Comparison of ENCODE assay signal across 21 cellular contexts in genomic region chr5:141917760-141918159, GRCh38. TPM values are rescaled to one million over a fixed set of nuclear protein-coding genes. Genes with fewer than 3 reads are reported as not detected.
DNase-seq lines count a peak whose midpoint lies in the region; ATAC-seq, FAIRE-seq and TF ChIP-seq lines count a peak whose summit lies in the region.
"Had no signal": no experiment of that assay in that cellular context is flagged by ENCODE, and none has a peak within 500 bp of the region (broad histone marks: within the 10 kb centered on the region; RNA-seq: fewer than 3 reads in every experiment).

No MANE protein-coding gene starts in this region.

- H3K4me3 ChIP-seq in K562 (no peak overlapping the region), mucosa of descending colon (no peak overlapping the region), transverse colon (no peak overlapping the region), body of pancreas (no peak overlapping the region)
- H3K4me3 ChIP-seq: GM23338 had no signal

- H3K9me1 ChIP-seq in K562 (ENCODE audit: control insufficient read depth, insufficient read depth, low read length), result peaks cover 4% of the 10 kb centered on the region

- no peak for TF ChIP-seq RAD21 in K562 (CRISPR knock-in tag; conservative IDR thresholded peaks at IDR 0.05 in 1 of 2, IDR thresholded peaks at IDR 0.05 in 1 of 2)

- intact Hi-C loops in K562 (cut with micrococcal nuclease) (no loop called here), mucosa of descending colon (cut with DNase I, micrococcal nuclease) (no loop called here), transverse colon (cut with DNase I; ENCODE audit: low total_unique reads) (no loop called here), body of pancreas (cut with DNase I) (no loop called here)

- H3K36me3 ChIP-seq in K562 (ENCODE audit: control insufficient read depth, insufficient read depth, low read length) (no peaks in the 10 kb centered on the region), mucosa of descending colon (ENCODE audit: low read depth) (no peaks in the 10 kb centered on the region), transverse colon (no peaks in the 10 kb centered on the region), body of pancreas (replicated peaks in 1 of 2; ENCODE audit: insufficient read depth in 1 of 2, low read depth in 2 of 2) (no peaks in the 10 kb centered on the region)

- peaks cover 4% of the 10 kb centered on the region; the same call in 2 of the 3 replicates for H3K79me2 ChIP-seq in K562 (ENCODE audit: control insufficient read depth, insufficient read depth, low read length)

- in situ Hi-C loops in K562 (cut with MboI), result no loop called here
- in situ Hi-C loops in transverse colon (cut with MboI; ENCODE audit: low pct_ligation_motif_present in 1 of 4, low pct_unique_long_range_greater_than_20kb in 1 of 4, low sequenced_read_pairs in 3 of 4), result no loop called here

- no TSS peak for BruUV-seq in K562 (replicated peaks; lab: Mats Ljungman, UMichigan)

- H2AFZ ChIP-seq in K562 (ENCODE audit: low read depth, low read length), result no peak overlapping the region

- no peak overlapping the region for H3K9ac ChIP-seq in K562 (ENCODE audit: insufficient read depth in 1 of 2, low read depth in 2 of 2, low read length in 2 of 2)

- H4K20me1 ChIP-seq in K562 (replicated peaks; ENCODE audit: control insufficient read depth, insufficient read depth, low read length), result no peaks in the 10 kb centered on the region

- peaks cover 24 to 25% of the 10 kb centered on the region in 2 experiments; a peak in 4 of 5 replicates for H3K4me1 ChIP-seq in K562 (replicated peaks in 1 of 2; ENCODE audit: control insufficient read depth in 2 of 2, insufficient read depth in 2 of 2, low read length in 2 of 2)
- peaks cover 26% of the 10 kb centered on the region for H3K4me1 ChIP-seq in mucosa of descending colon (ENCODE audit: low read depth)
- H3K4me1 ChIP-seq in transverse colon, result peaks cover 8 to 53% (median 26%) of the 10 kb centered on the region in 4 donors
- peaks cover 10% of the 10 kb centered on the region for H3K4me1 ChIP-seq in body of pancreas

- peak; percentile 35 for FAIRE-seq in K562 (lab: Jason Lieb, UNC)
- FAIRE-seq: GM12892 had no signal

- H3K27ac ChIP-seq in K562 (ENCODE audit: extremely low read depth, low read depth, low read length), result no peak overlapping the region
- H3K27ac ChIP-seq in transverse colon, result peak overlapping the region in 3 of 4 donors; percentile 30 to 56 (median 54)
- H3K27ac ChIP-seq in body of pancreas, result no peak overlapping the region

- TF ChIP-seq EP300 in K562 (IDR thresholded peaks at IDR 0.05; ENCODE audit: low read length), result no peak
- no peak for TF ChIP-seq EP300 in transverse colon (IDR thresholded peaks at IDR 0.05; ENCODE audit: low read depth)

- CTCF ChIA-PET in K562 (lab: Yijun Ruan, JAX; ENCODE audit: low intra/inter-chr PET ratio), result no interaction called here

- H3K27me3 ChIP-seq in K562 (ENCODE audit: control insufficient read depth in 2 of 2, insufficient read depth in 2 of 2, low read length in 2 of 2) (no peaks in the 10 kb centered on the region), transverse colon (peaks cover 7% of the 10 kb centered on the region), body of pancreas (no peaks in the 10 kb centered on the region)

- POLR2A ChIA-PET in K562 (lab: Yijun Ruan, JAX), result interaction anchor here (0.7 to 2.2 kb wide), 3 partner anchors 12 to 106 kb away, joined by 4 to 7 read pairs (median 5); no protein-coding TSS in a partner anchor

- no peaks in the 10 kb centered on the region for H3K9me3 ChIP-seq in K562 (replicated peaks; ENCODE audit: control insufficient read depth, insufficient read depth, low read depth, low read length)
- H3K9me3 ChIP-seq in mucosa of descending colon, result no peaks in the 10 kb centered on the region
- no peaks in the 10 kb centered on the region for H3K9me3 ChIP-seq in transverse colon
- no peaks in the 10 kb centered on the region for H3K9me3 ChIP-seq in body of pancreas

- ATAC-seq in K562, result no peak
- peak; percentile 75 for ATAC-seq in mucosa of descending colon
- ATAC-seq in body of pancreas, result no peak
- ATAC-seq in HG03521 (IDR thresholded peaks at IDR 0.05; ENCODE audit: unreplicated experiment), result no peak
- ATAC-seq: GM23338, HCT116 had no signal

- TF ChIP-seq CTCF in K562 (IDR thresholded peaks at IDR 0.05 in 2 of 3, conservative IDR thresholded peaks at IDR 0.05 in 1 of 3; ENCODE audit: insufficient read depth in 2 of 3, low read depth in 1 of 3, low read length in 3 of 3), result no peak
- no peak for TF ChIP-seq CTCF in mucosa of descending colon (IDR thresholded peaks at IDR 0.05)
- TF ChIP-seq CTCF in transverse colon (IDR thresholded peaks at IDR 0.05), result no peak
- no peak for TF ChIP-seq CTCF in body of pancreas (IDR thresholded peaks at IDR 0.05)

- H3K4me2 ChIP-seq in K562 (ENCODE audit: insufficient read depth, low read length), result no peak overlapping the region
- H3K4me2 ChIP-seq: GM23338 had no signal

- TF ChIP-seq POLR2A in K562 (conservative IDR thresholded peaks at IDR 0.05) (no peak), transverse colon (IDR thresholded peaks at IDR 0.05) (no peak), body of pancreas (IDR thresholded peaks at IDR 0.05) (no peak)

- 67% methylated on average over 5 of the region's 5 CpGs for WGBS in K562 (ENCODE audit: insufficient coverage, low coverage, missing lambda C conversion rate)
- 52 to 58% methylated on average over 5 of the region's 5 CpGs for WGBS in transverse colon (ENCODE audit: low coverage in 1 of 2), 2 donors
- 65 to 70% methylated on average over 5 of the region's 5 CpGs for WGBS in body of pancreas, 2 donors

- DNase-seq in K562 (ENCODE audit: extremely low read depth in 1 of 4, low spot score in 3 of 4), result no peak
- no peak for DNase-seq in mucosa of descending colon
- DNase-seq in transverse colon, result no peak
- no peak for DNase-seq in body of pancreas
- no peak for DNase-seq in pons (ENCODE audit: low spot score)
- DNase-seq: C1 segment of cervical spinal cord; Calu3; CD4-positive, alpha-beta memory T cell; COR-L47; DMS53; DMS79 treated with DMSO at 0.1 percent for 48 hours; GF-D8; H9 had no signal

RNA-seq across cellular contexts. Expression of gene DELE1, which starts 5.9 kb away (rescaled TPM):
- total RNA-seq in K562 (2011; cell fraction: chromatin; rRNA removed; ENCODE audit: low replicate concordance), result 104 and 158 TPM in 2 replicates
- total RNA-seq in K562 (2011; cell fraction: nucleolus; rRNA removed), result 66.7 and 84.5 TPM in 2 replicates
- 76.9 and 103 TPM in 2 replicates for total RNA-seq in K562 (2011; cell fraction: nucleoplasm; rRNA removed)
- total RNA-seq in K562 (2014; rRNA removed), result 48.5 and 49.8 TPM in 2 replicates
- 29.2 and 34.0 TPM in 2 replicates for total RNA-seq in K562 (2014; rRNA removed; fragmentation: Illumina TruSeq; extraction: Trizol)
- 42.6 and 51.5 TPM in 2 replicates for total RNA-seq in K562 (2015; rRNA removed; fragmentation: Illumina TruSeq; extraction: Trizol)
- 64.7 and 68.8 TPM in 2 replicates for total RNA-seq in K562 (2021)
- polyA plus RNA-seq in K562 (2011; rRNA removed), result 73.0 and 100.0 TPM in 2 replicates
- polyA plus RNA-seq in K562 (2011; cell fraction: cytosol; rRNA removed), result 72.9 and 97.6 TPM in 2 replicates
- 309 and 379 TPM in 2 replicates for polyA plus RNA-seq in K562 (2011; cell fraction: nucleus; rRNA removed)
- 49.1 and 105 TPM in 2 replicates for polyA plus RNA-seq in K562 (2012)
- polyA plus RNA-seq in K562 (2014; fragmentation: Illumina TruSeq; extraction: Trizol), result 62.7 and 65.1 TPM in 2 replicates
- 10 to 100 TPM; 16.6 to 37.6 TPM for polyA plus RNA-seq in K562 (2014; fragmentation: Nextera tagmentation; extraction: Ambion mirVana)
- polyA plus RNA-seq in K562 (2014; rRNA removed), result 66.3 and 74.4 TPM in 2 replicates
- 30.3 and 39.6 TPM in 2 replicates for polyA minus RNA-seq in K562 (2011; rRNA and poly(A)+ RNA removed)
- 32.1 and 33.3 TPM in 2 replicates for polyA minus RNA-seq in K562 (2011; cell fraction: cytosol; rRNA and poly(A)+ RNA removed)
- polyA minus RNA-seq in K562 (2011; cell fraction: nucleus; rRNA and poly(A)+ RNA removed), result 47.8 and 79.8 TPM in 2 replicates
- 100 to 1,000 TPM in 1 of 3 donors, 10 to 100 TPM in 2; 77.8 to 112 (median 84.5) TPM for total RNA-seq in mucosa of descending colon
- 100 to 1,000 TPM in 3 of 4 donors, 10 to 100 TPM in 1; 92.6 to 270 (median 126) TPM for total RNA-seq in transverse colon
- total RNA-seq in body of pancreas, result 100 to 1,000 TPM in 1 of 2 donors, 10 to 100 TPM in 1; 50.6 to 100 TPM

RNA-seq across cellular contexts. Expression of gene PCDH1, which starts 39.5 kb away (rescaled TPM):
- total RNA-seq in K562 (2011; cell fraction: chromatin; rRNA removed; ENCODE audit: low replicate concordance), result 3.9 and 10.2 TPM in 2 replicates
- total RNA-seq in K562 (2011; cell fraction: nucleolus; rRNA removed), result 12.1 and 13.5 TPM in 2 replicates
- 6.8 and 8.7 TPM in 2 replicates for total RNA-seq in K562 (2011; cell fraction: nucleoplasm; rRNA removed)
- total RNA-seq in K562 (2014; rRNA removed) (3.3 and 3.6 TPM in 2 replicates), K562 (2014; rRNA removed; fragmentation: Illumina TruSeq; extraction: Trizol) (0.77 and 1.1 TPM in 2 replicates), K562 (2015; rRNA removed; fragmentation: Illumina TruSeq; extraction: Trizol) (0.80 and 1.1 TPM in 2 replicates), K562 (2021) (3.2 and 3.6 TPM in 2 replicates), mucosa of descending colon (100 to 1,000 TPM in 2 of 3 donors, 10 to 100 TPM in 1; 75.1 to 159 (median 127) TPM), transverse colon (100 to 1,000 TPM in 3 of 4 donors, 10 to 100 TPM in 1; 92.5 to 217 (median 164) TPM), body of pancreas (10 to 100 TPM; 24.9 to 31.3 TPM)
- polyA plus RNA-seq in K562 (2011; rRNA removed) (1.1 and 2.3 TPM in 2 replicates), K562 (2014; fragmentation: Illumina TruSeq; extraction: Trizol) (2.2 and 2.3 TPM in 2 replicates), K562 (2014; fragmentation: Nextera tagmentation; extraction: Ambion mirVana) (under 1 TPM in 1 of 2 experiments, not detected in 1; 0.11 TPM), K562 (2014; rRNA removed) (1.4 and 1.6 TPM in 2 replicates)
- polyA plus RNA-seq in K562 (2011; cell fraction: cytosol; rRNA removed), result 1.9 and 4.1 TPM in 2 replicates
- polyA plus RNA-seq in K562 (2011; cell fraction: nucleus; rRNA removed), result 0.95 and 3.6 TPM in 2 replicates
- 1.5 and 1.6 TPM in 2 replicates for polyA plus RNA-seq in K562 (2012)
- 2.4 and 11.1 TPM in 2 replicates for polyA minus RNA-seq in K562 (2011; rRNA and poly(A)+ RNA removed)
- 2.3 and 6.8 TPM in 2 replicates for polyA minus RNA-seq in K562 (2011; cell fraction: cytosol; rRNA and poly(A)+ RNA removed)
- 1.6 and 2.2 TPM in 2 replicates for polyA minus RNA-seq in K562 (2011; cell fraction: nucleus; rRNA and poly(A)+ RNA removed)
- total RNA-seq: CD4-positive, alpha-beta memory T cell had no signal
- polyA plus RNA-seq: CD4-positive, alpha-beta memory T cell had no signal

RNA-seq across cellular contexts. Expression of gene PCDH12, which starts 40.2 kb away (rescaled TPM):
- total RNA-seq in K562 (2011; cell fraction: chromatin; rRNA removed; ENCODE audit: low replicate concordance), result not detected in 2 replicates
- under 0.01 TPM in 1 of 2 replicates, not detected in the other for total RNA-seq in K562 (2011; cell fraction: nucleolus; rRNA removed)
- total RNA-seq in K562 (2011; cell fraction: nucleoplasm; rRNA removed), result not detected in 2 replicates
- total RNA-seq in K562 (2014; rRNA removed), result 0.04 TPM in 1 of 2 replicates, not detected in the other
- total RNA-seq in K562 (2014; rRNA removed; fragmentation: Illumina TruSeq; extraction: Trizol), result 0.03 TPM in 1 of 2 replicates, not detected in the other
- not detected in 2 replicates for total RNA-seq in K562 (2015; rRNA removed; fragmentation: Illumina TruSeq; extraction: Trizol)
- 0.04 TPM in 1 of 2 replicates, not detected in the other for total RNA-seq in K562 (2021)
- not detected in 2 replicates for polyA plus RNA-seq in K562 (2011; rRNA removed)
- polyA plus RNA-seq in K562 (2011; cell fraction: cytosol; rRNA removed), result under 0.01 TPM in 1 of 2 replicates, not detected in the other
- not detected in 2 replicates for polyA plus RNA-seq in K562 (2011; cell fraction: nucleus; rRNA removed)
- 0.03 and 0.79 TPM in 2 replicates for polyA plus RNA-seq in K562 (2012)
- polyA plus RNA-seq in K562 (2014; fragmentation: Illumina TruSeq; extraction: Trizol), result 0.01 and 0.03 TPM in 2 replicates
- under 1 TPM; 0.01 TPM for polyA plus RNA-seq in K562 (2014; fragmentation: Nextera tagmentation; extraction: Ambion mirVana)
- 0.01 TPM in 1 of 2 replicates, not detected in the other for polyA plus RNA-seq in K562 (2014; rRNA removed)
- not detected in 2 replicates for polyA minus RNA-seq in K562 (2011; rRNA and poly(A)+ RNA removed)
- not detected in 2 replicates for polyA minus RNA-seq in K562 (2011; cell fraction: cytosol; rRNA and poly(A)+ RNA removed)
- not detected in 2 replicates for polyA minus RNA-seq in K562 (2011; cell fraction: nucleus; rRNA and poly(A)+ RNA removed)
- 1 to 10 TPM; 1.2 to 3.2 (median 2.2) TPM for total RNA-seq in mucosa of descending colon
- under 1 TPM in 3 of 4 donors, not detected in 1; 0.37 to 0.95 (median 0.68) TPM for total RNA-seq in transverse colon
- total RNA-seq in body of pancreas, result 1 to 10 TPM; 1.6 to 2.9 TPM
- total RNA-seq: A172; Calu3; CD4-positive, alpha-beta memory T cell; Daoy; G401; H4; H9 had no signal

RNA-seq across cellular contexts. Expression of gene RNF14, which starts 51.1 kb away (rescaled TPM):
- 48.4 and 50.0 TPM in 2 replicates for total RNA-seq in K562 (2011; cell fraction: chromatin; rRNA removed; ENCODE audit: low replicate concordance)
- 25.0 and 27.0 TPM in 2 replicates for total RNA-seq in K562 (2011; cell fraction: nucleolus; rRNA removed)
- 37.1 and 41.4 TPM in 2 replicates for total RNA-seq in K562 (2011; cell fraction: nucleoplasm; rRNA removed)
- total RNA-seq in K562 (2014; rRNA removed) (36.3 and 49.4 TPM in 2 replicates), K562 (2014; rRNA removed; fragmentation: Illumina TruSeq; extraction: Trizol) (96.0 and 113 TPM in 2 replicates), K562 (2015; rRNA removed; fragmentation: Illumina TruSeq; extraction: Trizol) (63.5 and 65.7 TPM in 2 replicates), K562 (2021) (71.5 and 72.9 TPM in 2 replicates), mucosa of descending colon (10 to 100 TPM; 63.5 to 69.1 (median 67.9) TPM), transverse colon (10 to 100 TPM; 15.3 to 66.7 (median 57.1) TPM), body of pancreas (10 to 100 TPM; 29.3 to 44.2 TPM)
- polyA plus RNA-seq in K562 (2011; rRNA removed) (40.2 and 75.1 TPM in 2 replicates), K562 (2014; fragmentation: Illumina TruSeq; extraction: Trizol) (91.6 and 94.7 TPM in 2 replicates), K562 (2014; fragmentation: Nextera tagmentation; extraction: Ambion mirVana) (100 to 1,000 TPM; 100 to 140 TPM), K562 (2014; rRNA removed) (38.1 and 41.4 TPM in 2 replicates)
- polyA plus RNA-seq in K562 (2011; cell fraction: cytosol; rRNA removed), result 27.5 and 29.4 TPM in 2 replicates
- 31.7 and 39.3 TPM in 2 replicates for polyA plus RNA-seq in K562 (2011; cell fraction: nucleus; rRNA removed)
- 71.4 and 72.1 TPM in 2 replicates for polyA plus RNA-seq in K562 (2012)
- 49.8 and 68.3 TPM in 2 replicates for polyA minus RNA-seq in K562 (2011; rRNA and poly(A)+ RNA removed)
- polyA minus RNA-seq in K562 (2011; cell fraction: cytosol; rRNA and poly(A)+ RNA removed), result 27.7 and 44.4 TPM in 2 replicates
- 20.3 and 28.5 TPM in 2 replicates for polyA minus RNA-seq in K562 (2011; cell fraction: nucleus; rRNA and poly(A)+ RNA removed)

Comparison
In these comparisons a context has a peak if more than half of its experiments do, and no peak if none do; other contexts are left out.
1. H3K27ac ChIP-seq: peak in transverse colon (3 of 4); none in K562 (single experiment) and body of pancreas (0 of 4).